ENCODE assay signal across 12 cellular contexts in genomic region chr13:74576504-74576903, GRCh38.
DNase-seq lines count a peak whose midpoint lies in the region; ATAC-seq and TF ChIP-seq lines count a peak whose summit lies in the region.
"Had no signal": no experiment of that assay in that cellular context is flagged by ENCODE, and none has a peak within 500 bp of the region (broad histone marks: within the 10 kb centered on the region; RNA-seq: fewer than 3 reads in every experiment).

No MANE protein-coding gene starts in this region.

- TF ChIP-seq CTCF in CD8-positive, alpha-beta T cell (IDR thresholded peaks at IDR 0.05): no peak
- no peak for TF ChIP-seq CTCF in neural crest cell (conservative IDR thresholded peaks at IDR 0.05)

- no peak overlapping the region for H3K4me3 ChIP-seq in CD8-positive, alpha-beta T cell (ENCODE audit: low read depth, low read length)
- H3K4me3 ChIP-seq in GM23248: no peak overlapping the region

- H3K27ac Mint-ChIP-seq in CD8-positive, alpha-beta T cell: no peak overlapping the region
- H3K27ac Mint-ChIP-seq in neural crest cell (ENCODE audit: unreplicated experiment): peak overlapping the region; percentile 83
- H3K27ac Mint-ChIP-seq: activated B cell treated with CpG ODN at 0.5 μM for 24 hours; CD4-positive, CD25-positive, alpha-beta regulatory T cell had no signal

- no peaks in the 10 kb centered on the region for H3K36me3 Mint-ChIP-seq in CD8-positive, alpha-beta T cell
- H3K36me3 Mint-ChIP-seq in neural crest cell (ENCODE audit: low read depth): no peaks in the 10 kb centered on the region
- H3K36me3 Mint-ChIP-seq: CD4-positive, CD25-positive, alpha-beta regulatory T cell had no signal

- H3F3A ChIP-seq in GM23248 (ENCODE audit: insufficient read depth): no peaks in the 10 kb centered on the region; the same call in 1 of the 2 replicates

- no peaks in the 10 kb centered on the region for H3K9me3 Mint-ChIP-seq in CD8-positive, alpha-beta T cell
- peaks cover 2% of the 10 kb centered on the region for H3K9me3 Mint-ChIP-seq in neural crest cell
- H3K9me3 Mint-ChIP-seq: activated B cell treated with CpG ODN at 0.5 μM for 24 hours; CD4-positive, CD25-positive, alpha-beta regulatory T cell had no signal

- H3K4me3 Mint-ChIP-seq in CD8-positive, alpha-beta T cell: peak overlapping the region; percentile 79
- H3K4me3 Mint-ChIP-seq in neural crest cell: peak overlapping the region; percentile 84

- 88% methylated on average over 5 of the region's 5 CpGs for WGBS in GM23248 (ENCODE audit: low coverage in 1 of 2, low lambda C conversion rate in 2 of 2, missing lambda C conversion rate in 2 of 2), 2 experiments

- H3K27ac ChIP-seq in CD8-positive, alpha-beta T cell (ENCODE audit: low read depth, low read length): no peak overlapping the region
- H3K27ac ChIP-seq in GM23248: no peak overlapping the region

- H2AFZ ChIP-seq in GM23248: peak overlapping the region; percentile 90; the same call in 1 of the 2 replicates

- no peaks in the 10 kb centered on the region for H4K20me1 ChIP-seq in GM23248 (ENCODE audit: insufficient read depth)

- no peak overlapping the region for H3K4me2 ChIP-seq in GM23248 (ENCODE audit: unreplicated experiment)

- no peak overlapping the region for H3K9ac ChIP-seq in GM23248

- peaks cover 13% of the 10 kb centered on the region for H3K4me1 Mint-ChIP-seq in CD8-positive, alpha-beta T cell (ENCODE audit: low read depth)
- H3K4me1 Mint-ChIP-seq in neural crest cell: peaks cover 26% of the 10 kb centered on the region

- H3K27me3 Mint-ChIP-seq in CD8-positive, alpha-beta T cell (ENCODE audit: low read depth): peaks cover 54% of the 10 kb centered on the region
- H3K27me3 Mint-ChIP-seq in neural crest cell (ENCODE audit: low read depth): no peaks in the 10 kb centered on the region

- intact Hi-C loops in CD8-positive, alpha-beta T cell (cut with DNase I, micrococcal nuclease): no loop called here

- H3K27me3 ChIP-seq in CD8-positive, alpha-beta T cell (ENCODE audit: insufficient read depth, low read length): peaks cover 7% of the 10 kb centered on the region
- no peaks in the 10 kb centered on the region for H3K27me3 ChIP-seq in GM23248 (replicated peaks; ENCODE audit: insufficient read depth)

- peaks cover 5% of the 10 kb centered on the region for H3K4me1 ChIP-seq in CD8-positive, alpha-beta T cell (ENCODE audit: insufficient read depth, low read length)
- no peaks in the 10 kb centered on the region for H3K4me1 ChIP-seq in GM23248 (ENCODE audit: insufficient read depth)

- H3K9me2 ChIP-seq in GM23248 (ENCODE audit: insufficient read depth): no peaks in the 10 kb centered on the region

- no peaks in the 10 kb centered on the region for H3K36me3 ChIP-seq in CD8-positive, alpha-beta T cell (ENCODE audit: insufficient read depth, low read length)
- no peaks in the 10 kb centered on the region for H3K36me3 ChIP-seq in GM23248 (ENCODE audit: low read depth)

- no peaks in the 10 kb centered on the region for H3K79me2 ChIP-seq in GM23248 (ENCODE audit: insufficient read depth)

- no peaks in the 10 kb centered on the region for H3K9me3 ChIP-seq in CD8-positive, alpha-beta T cell (ENCODE audit: low read length)
- no peaks in the 10 kb centered on the region for H3K9me3 ChIP-seq in GM23248 (ENCODE audit: low read depth)

- POLR2A ChIA-PET in CD8-positive, alpha-beta T cell (lab: Charles Lee): no interaction called here

- CTCF ChIA-PET in CD8-positive, alpha-beta T cell (lab: Charles Lee): no interaction called here

- DNase-seq in CD8-positive, alpha-beta T cell: no peak
- DNase-seq in GM23248: no peak
- peak; percentile 26 for DNase-seq in cerebellar cortex (ENCODE audit: low spot score)
- DNase-seq in neural crest cell (ENCODE audit: low read depth, low spot score): no peak
- DNase-seq in stimulated activated CD4-positive, alpha-beta T cell treated with anti-CD3 and anti-CD28 coated beads, Interleukin-15, amount 100 ng/mL, for 24 hours: no peak
- DNase-seq: activated B cell treated with CpG ODN at 0.5 μM for 24 hours; CD4-positive, CD25-positive, alpha-beta regulatory T cell; effector CD4-positive, alpha-beta T cell; GOT3; NCI-H2029 had no signal

- ATAC-seq in CD8-positive, alpha-beta T cell: no peak
- ATAC-seq in HG02870 (IDR thresholded peaks at IDR 0.05; ENCODE audit: unreplicated experiment) (no peak), HG03108 (IDR thresholded peaks at IDR 0.05; ENCODE audit: unreplicated experiment) (no peak)

- in situ Hi-C loops in GM23248 (cut with MboI): no loop called here
